Comparison of ENCODE assay signal across 1 cellular context in genomic region chr10:99782447-99783286, GRCh38.
TF ChIP-seq lines count a peak whose summit lies in the region.

TSS of gene ABCC2 (plus strand) at chr10:99782640. CDS start at chr10:99782845, 205 bp downstream.

TF ChIP-seq in A549, 52 proteins besides CTCF, POLR2A, EP300 and RAD21 (continued from another document):
- TF ChIP-seq CHD2 (IDR thresholded peaks at IDR 0.05; ENCODE audit: low read length, partially characterized antibody) (no peak), FOSL2 (IDR thresholded peaks at IDR 0.05) (no peak), FOSL2 (CRISPR knock-in tag; IDR thresholded peaks at IDR 0.05) (peak; percentile 58), MAX (IDR thresholded peaks at IDR 0.05) (peak; percentile 91), REST (IDR thresholded peaks at IDR 0.05) (no peak), ZNF302 (CRISPR knock-in tag; IDR thresholded peaks at IDR 0.05) (no peak), HOXB5 (CRISPR knock-in tag; IDR thresholded peaks at IDR 0.05) (no peak), HEYL (CRISPR knock-in tag; IDR thresholded peaks at IDR 0.05) (no peak), FOSB (CRISPR knock-in tag; IDR thresholded peaks at IDR 0.05) (no peak), RARB (CRISPR knock-in tag; IDR thresholded peaks at IDR 0.05) (no peak), JUNB (IDR thresholded peaks at IDR 0.05) (peak; percentile 27; the same call in 1 of the 2 replicates), RNF2 (IDR thresholded peaks at IDR 0.05; ENCODE audit: borderline replicate concordance, low read depth) (no peak)
TF ChIP-seq in A549: peak in this region for 10.
